8 cellular contexts compared by ENCODE assay signal in the genomic region with DNA sequence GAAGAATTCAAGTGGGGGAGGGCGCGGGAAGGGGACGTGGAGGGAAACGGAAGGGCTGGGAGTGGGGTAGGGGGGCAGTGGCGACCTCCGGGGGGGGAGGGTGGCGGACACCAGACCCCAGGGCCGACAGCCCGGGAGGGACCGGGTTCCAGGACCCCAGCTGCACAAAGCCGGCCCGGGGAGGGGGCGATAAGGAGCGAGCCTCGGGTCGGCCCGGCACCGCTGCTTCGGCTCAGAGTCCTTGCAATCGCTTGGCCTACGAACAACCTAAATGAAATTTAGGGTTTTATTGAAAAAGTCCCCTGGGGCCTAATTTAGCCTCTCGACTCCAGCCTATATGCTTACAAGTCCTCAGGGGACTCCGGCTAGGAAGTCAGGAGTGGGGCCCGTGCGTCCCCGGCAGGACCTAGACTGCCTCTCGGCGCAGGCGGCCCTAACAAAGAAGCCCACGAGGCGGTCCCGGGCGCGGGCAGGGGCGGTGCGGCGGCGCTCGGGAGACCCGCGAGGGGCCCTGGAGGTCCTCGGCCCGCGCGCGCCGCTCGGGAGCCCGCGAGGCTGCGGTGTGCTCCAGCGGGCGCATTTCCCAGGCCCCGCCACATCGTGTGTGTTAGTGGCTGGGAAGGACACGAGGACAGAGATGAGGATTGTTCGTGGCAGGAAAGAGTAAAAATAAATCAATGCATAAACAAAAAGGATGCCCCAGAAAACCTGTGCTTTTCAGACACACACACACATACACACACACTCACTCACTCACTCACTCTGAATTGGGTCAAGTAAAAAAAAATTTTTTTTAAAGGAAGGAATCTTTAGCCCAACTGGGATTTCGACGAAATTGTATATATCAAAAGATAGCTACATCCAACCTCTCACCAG.
DNase-seq lines count a peak whose midpoint lies in the region; ATAC-seq and TF ChIP-seq lines count a peak whose summit lies in the region.

No MANE protein-coding gene starts in this region.

- no peaks in the 10 kb centered on the region for H3K27me3 ChIP-seq in SK-N-SH (ENCODE audit: insufficient read depth)
- H3K27me3 ChIP-seq in esophagus muscularis mucosa = no peaks in the 10 kb centered on the region
- no peaks in the 10 kb centered on the region for H3K27me3 ChIP-seq in muscle layer of duodenum (ENCODE audit: low read depth, low read length)

- CTCF ChIA-PET in SK-N-SH (lab: Yijun Ruan, JAX) = interaction anchor here (0.9 to 2.6 kb wide), 23 partner anchors 12 to 874 kb away, joined by 3 to 13 read pairs (median 4); no protein-coding TSS in a partner anchor

- TF ChIP-seq CTCF in SK-N-SH (IDR thresholded peaks at IDR 0.05) (no peak), esophagus muscularis mucosa (IDR thresholded peaks at IDR 0.05) (no peak)

- TF ChIP-seq POLR2A in esophagus muscularis mucosa (IDR thresholded peaks at IDR 0.05; ENCODE audit: low read depth) = no peak

- no peak for TF ChIP-seq RAD21 in SK-N-SH (IDR thresholded peaks at IDR 0.05; ENCODE audit: low read length)

- H3K9ac ChIP-seq in ES-I3 (ENCODE audit: low read depth, low read length) = peak overlapping the region; percentile 66
- H3K9ac ChIP-seq in SK-N-SH = peak overlapping the region; percentile 61; the same call in 1 of the 2 replicates

- peak overlapping the region; percentile 39 to 58 for H3K4me3 ChIP-seq in SK-N-SH (ENCODE audit: low read depth in 2 of 2, low read length in 1 of 2)
- peak overlapping the region; percentile 57 to 66 (median 60) for H3K4me3 ChIP-seq in esophagus muscularis mucosa
- H3K4me3 ChIP-seq in muscle layer of duodenum (ENCODE audit: low read depth in 1 of 2, low read length in 2 of 2) = peak overlapping the region; percentile 54 to 64

- intact Hi-C loops in esophagus muscularis mucosa (cut with DNase I) = loop anchor here (1.0 to 10.0 kb wide), 4 partner anchors 269 to 589 kb away; no protein-coding TSS in a partner anchor

- no peaks in the 10 kb centered on the region for H3K36me3 ChIP-seq in ES-I3 (ENCODE audit: insufficient read depth, low read length)
- peaks cover 0 to 3% of the 10 kb centered on the region in 2 experiments for H3K36me3 ChIP-seq in SK-N-SH (replicated peaks in 1 of 2; ENCODE audit: control insufficient read depth in 1 of 2, insufficient read depth in 2 of 2, low read length in 1 of 2)
- no peaks in the 10 kb centered on the region for H3K36me3 ChIP-seq in esophagus muscularis mucosa
- H3K36me3 ChIP-seq in muscle layer of duodenum (ENCODE audit: control insufficient read depth in 1 of 2, insufficient read depth in 2 of 2, low read length in 2 of 2) = no peaks in the 10 kb centered on the region

- WGBS in SK-N-SH (ENCODE audit: low lambda C conversion rate) = 51% methylated on average over 37 of the region's 59 CpGs
- WGBS in esophagus muscularis mucosa = 13% methylated on average over 50 of the region's 59 CpGs

- H3K27ac ChIP-seq in SK-N-SH (ENCODE audit: low read depth in 2 of 2, low read length in 1 of 2) = peak overlapping the region; percentile 3 to 99; a peak in 3 of 4 replicates
- H3K27ac ChIP-seq in esophagus muscularis mucosa (replicated peaks in 1 of 4) = peak overlapping the region; percentile 90 to 91 (median 90)
- peak overlapping the region; percentile 64 for H3K27ac ChIP-seq in muscle layer of duodenum (ENCODE audit: low read length)

- no peaks in the 10 kb centered on the region for H4K20me1 ChIP-seq in SK-N-SH (ENCODE audit: insufficient read depth)

- no peaks in the 10 kb centered on the region for H3K79me2 ChIP-seq in SK-N-SH (ENCODE audit: insufficient read depth)

- H2AFZ ChIP-seq in SK-N-SH (ENCODE audit: low read depth) = peak overlapping the region; percentile 50; the same call in 1 of the 2 replicates

- H3K4me1 ChIP-seq in ES-I3 (ENCODE audit: insufficient read depth, low read length) (peaks cover 11% of the 10 kb centered on the region), SK-N-SH (ENCODE audit: control insufficient read depth in 1 of 2, insufficient read depth in 2 of 2, low read depth in 1 of 2, low read length in 1 of 2) (peaks cover 13 to 48% of the 10 kb centered on the region in 2 experiments; a peak in 3 of 4 replicates), esophagus muscularis mucosa (peaks cover 27 to 43% (median 39%) of the 10 kb centered on the region in 4 donors), muscle layer of duodenum (ENCODE audit: control insufficient read depth in 1 of 2, insufficient read depth in 2 of 2, low read length in 2 of 2) (peaks cover 10 to 11% of the 10 kb centered on the region in 2 donors)

- POLR2A ChIA-PET in SK-N-SH (lab: Yijun Ruan, JAX) = interaction anchor here (0.7 to 1.8 kb wide), 7 partner anchors 40 to 503 kb away, joined by 3 to 9 read pairs (median 5); no protein-coding TSS in a partner anchor

- TF ChIP-seq EP300 in SK-N-SH (IDR thresholded peaks at IDR 0.05; ENCODE audit: borderline replicate concordance in 1 of 2, low read depth in 1 of 2, low read length in 1 of 2) = no peak
- TF ChIP-seq EP300 in esophagus muscularis mucosa (IDR thresholded peaks at IDR 0.05) = no peak

- H3K9me3 ChIP-seq in ES-I3 (ENCODE audit: control insufficient read depth, insufficient read depth, low read length) = no peaks in the 10 kb centered on the region
- H3K9me3 ChIP-seq in SK-N-SH = no peaks in the 10 kb centered on the region
- no peaks in the 10 kb centered on the region for H3K9me3 ChIP-seq in esophagus muscularis mucosa
- no peaks in the 10 kb centered on the region for H3K9me3 ChIP-seq in muscle layer of duodenum (ENCODE audit: control insufficient read depth in 1 of 2, low read length in 2 of 2)

- peak overlapping the region; percentile 78 for H3K4me2 ChIP-seq in SK-N-SH

- DNase-seq in SK-N-SH = peak; percentile 94
- DNase-seq in esophagus muscularis mucosa (ENCODE audit: extremely low spot score) = no peak
- no peak for DNase-seq in SHP77 treated with DMSO at 0.1 percent for 48 hours (lab: John Stamatoyannopoulos, UW)

- H3F3A ChIP-seq in SK-N-SH (replicated peaks; ENCODE audit: insufficient read depth) = peaks cover 4% of the 10 kb centered on the region

- no peak for ATAC-seq in HG03469 (IDR thresholded peaks at IDR 0.05; ENCODE audit: unreplicated experiment)
- no peak for ATAC-seq in HG02571 (IDR thresholded peaks at IDR 0.05; ENCODE audit: unreplicated experiment)
- no peak for ATAC-seq in GM19455 (IDR thresholded peaks at IDR 0.05; ENCODE audit: unreplicated experiment)

- H3K9me2 ChIP-seq in SK-N-SH = no peaks in the 10 kb centered on the region

TF ChIP-seq in SK-N-SH, 30 proteins besides CTCF, POLR2A, EP300 and RAD21 (continues in another document):
- TF ChIP-seq YY1 (IDR thresholded peaks at IDR 0.05; ENCODE audit: low read depth) = no peak
- no peak for TF ChIP-seq NRF1 (IDR thresholded peaks at IDR 0.05; ENCODE audit: low read depth, low read length)
- no peak; the same call in 1 of the 2 replicates for TF ChIP-seq FOXJ3 (CRISPR knock-in tag; IDR thresholded peaks at IDR 0.05)
- no peak for TF ChIP-seq TCF12 (IDR thresholded peaks at IDR 0.05)
- TF ChIP-seq NFIC (IDR thresholded peaks at IDR 0.05; ENCODE audit: borderline replicate concordance) = no peak
- no peak for TF ChIP-seq RFX5 (IDR thresholded peaks at IDR 0.05; ENCODE audit: low read length)
- TF ChIP-seq ELF1 (IDR thresholded peaks at IDR 0.05) = no peak
- TF ChIP-seq EZH2phosphoT487 (IDR thresholded peaks at IDR 0.05; ENCODE audit: borderline replicate concordance, low read depth) = no peak
- TF ChIP-seq, protein P1, sequence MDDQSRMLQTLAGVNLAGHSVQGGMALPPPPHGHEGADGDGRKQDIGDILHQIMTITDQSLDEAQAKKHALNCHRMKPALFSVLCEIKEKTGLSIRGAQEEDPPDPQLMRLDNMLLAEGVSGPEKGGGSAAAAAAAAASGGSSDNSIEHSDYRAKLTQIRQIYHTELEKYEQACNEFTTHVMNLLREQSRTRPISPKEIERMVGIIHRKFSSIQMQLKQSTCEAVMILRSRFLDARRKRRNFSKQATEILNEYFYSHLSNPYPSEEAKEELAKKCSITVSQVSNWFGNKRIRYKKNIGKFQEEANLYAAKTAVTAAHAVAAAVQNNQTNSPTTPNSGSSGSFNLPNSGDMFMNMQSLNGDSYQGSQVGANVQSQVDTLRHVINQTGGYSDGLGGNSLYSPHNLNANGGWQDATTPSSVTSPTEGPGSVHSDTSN (IDR thresholded peaks at IDR 0.05) = no peak
- TF ChIP-seq, protein P2, sequence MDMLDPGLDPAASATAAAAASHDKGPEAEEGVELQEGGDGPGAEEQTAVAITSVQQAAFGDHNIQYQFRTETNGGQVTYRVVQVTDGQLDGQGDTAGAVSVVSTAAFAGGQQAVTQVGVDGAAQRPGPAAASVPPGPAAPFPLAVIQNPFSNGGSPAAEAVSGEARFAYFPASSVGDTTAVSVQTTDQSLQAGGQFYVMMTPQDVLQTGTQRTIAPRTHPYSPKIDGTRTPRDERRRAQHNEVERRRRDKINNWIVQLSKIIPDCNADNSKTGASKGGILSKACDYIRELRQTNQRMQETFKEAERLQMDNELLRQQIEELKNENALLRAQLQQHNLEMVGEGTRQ (IDR thresholded peaks at IDR 0.05; ENCODE audit: borderline replicate concordance, low read depth, low read length) = no peak
- TF ChIP-seq GABPA (IDR thresholded peaks at IDR 0.05; ENCODE audit: low read depth) = no peak
- TF ChIP-seq FOXM1 (IDR thresholded peaks at IDR 0.05; ENCODE audit: low read depth) = no peak
- no peak for TF ChIP-seq RCOR1 (IDR thresholded peaks at IDR 0.05; ENCODE audit: low read length)
- no peak for TF ChIP-seq MEF2A (IDR thresholded peaks at IDR 0.05; ENCODE audit: borderline replicate concordance, low read depth)
- no peak for TF ChIP-seq FOSL2 (IDR thresholded peaks at IDR 0.05; ENCODE audit: borderline replicate concordance, low read depth)
- no peak; the same call in 1 of the 2 replicates for TF ChIP-seq TAF1 (IDR thresholded peaks at IDR 0.05; ENCODE audit: borderline replicate concordance, low read depth, low read length)
- no peak for TF ChIP-seq RXRA (IDR thresholded peaks at IDR 0.05; ENCODE audit: borderline replicate concordance, low read depth)
